ENCODE assay signal across 8 cellular contexts in the genomic region with DNA sequence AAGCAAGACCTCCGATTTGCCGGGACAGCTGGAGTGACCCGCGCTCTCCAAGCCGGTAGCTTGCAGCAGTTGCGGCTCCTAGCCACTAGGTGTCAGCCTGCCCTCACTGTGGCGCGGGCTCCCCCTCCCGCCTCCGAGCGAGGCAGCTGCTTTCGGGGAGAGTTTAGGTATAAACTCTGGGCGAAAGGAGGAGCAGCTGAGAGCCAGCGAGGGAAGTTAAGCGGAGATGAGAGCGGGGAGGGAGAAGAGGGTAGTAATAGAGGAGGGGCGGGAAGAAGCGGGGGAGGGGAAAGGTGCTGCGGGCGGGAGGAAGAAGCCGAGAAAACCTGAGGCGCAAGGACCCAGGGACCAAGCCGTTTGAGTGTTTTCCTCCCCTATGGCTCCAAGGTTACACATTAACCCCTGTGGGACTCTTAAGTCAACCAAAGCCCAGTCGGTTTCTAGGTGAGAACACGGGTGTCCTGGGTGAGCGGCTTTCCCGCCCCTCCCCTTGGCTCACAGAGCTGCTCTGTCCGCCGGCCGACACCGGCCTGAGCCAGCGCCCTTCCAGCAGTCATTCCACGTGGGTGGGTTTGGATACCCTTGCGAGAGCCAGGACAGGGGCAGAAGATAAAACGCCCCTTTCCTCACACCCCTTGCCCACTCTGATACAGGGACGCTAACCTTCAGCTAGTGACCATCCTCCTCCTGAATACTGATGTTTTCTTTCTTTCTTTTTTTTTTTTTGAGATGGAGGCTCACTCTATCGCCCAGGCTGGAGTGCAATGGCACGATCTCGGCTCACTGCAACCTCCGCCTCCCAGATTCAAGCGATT. TPM values are rescaled to one million over a fixed set of nuclear protein-coding genes. Genes with fewer than 3 reads are reported as not detected.
DNase-seq lines count a peak whose midpoint lies in the region; ATAC-seq and TF ChIP-seq lines count a peak whose summit lies in the region.

No MANE protein-coding gene starts in this region.

- peak overlapping the region; percentile 89 for H2AFZ ChIP-seq in GM23248

- H3F3A ChIP-seq in GM23248 (ENCODE audit: insufficient read depth): peaks cover 37% of the 10 kb centered on the region

- peak; percentile 45 for ATAC-seq in RWPE2 (ENCODE audit: low read depth)
- ATAC-seq in stimulated activated naive CD8-positive, alpha-beta T cell treated with anti-CD3 and anti-CD28 coated beads, Interleukin-15, amount 100 ng/mL, for 72 hours: peak; percentile 50

- H3K27ac ChIP-seq in GM23248: peak overlapping the region; percentile 88
- peak overlapping the region; percentile 92 for H3K27ac ChIP-seq in RWPE2 (ENCODE audit: poor library complexity, severe bottlenecking)

- TF ChIP-seq CTCF in LNCaP clone FGC (IDR thresholded peaks at IDR 0.05; ENCODE audit: control insufficient read depth, extremely low read depth, insufficient read depth) (peak; percentile 100), RWPE2 (IDR thresholded peaks at IDR 0.05; ENCODE audit: poor library complexity, severe bottlenecking) (peak; percentile 99), fibroblast of pulmonary artery (IDR thresholded peaks at IDR 0.05; ENCODE audit: low read length, missing control alignments) (peak; percentile 89), nephron progenitor cell (IDR thresholded peaks at IDR 0.05) (peak; percentile 98)

- H4K20me1 ChIP-seq in GM23248 (ENCODE audit: insufficient read depth): no peaks in the 10 kb centered on the region

- H3K9ac ChIP-seq in GM23248: peak overlapping the region; percentile 86

- 2% methylated on average over 30 to 41 of the region's 41 CpGs for WGBS in GM23248 (ENCODE audit: low coverage in 1 of 2, low lambda C conversion rate in 2 of 2, missing lambda C conversion rate in 2 of 2), 2 experiments

- peak; percentile 97 for DNase-seq in Daoy (ENCODE audit: low read depth)
- DNase-seq in GM23248: peak; percentile 95
- DNase-seq in LNCaP clone FGC (ENCODE audit: low read depth): peak; percentile 79
- peak; percentile 91 for DNase-seq in RWPE2 (ENCODE audit: low spot score)
- peak; percentile 88 for DNase-seq in activated effector memory CD4-positive, alpha-beta T cell treated with Interleukin-2 at 50 U/mL for 16 hours
- DNase-seq in fibroblast of pulmonary artery (ENCODE audit: low read depth): peak; percentile 94
- DNase-seq in nephron progenitor cell: peak; percentile 97
- DNase-seq in stimulated activated naive CD8-positive, alpha-beta T cell treated with anti-CD3 and anti-CD28 coated beads, Interleukin-15, amount 100 ng/mL, for 72 hours: peak; percentile 96 to 97

- peaks cover 55% of the 10 kb centered on the region for H3K4me1 Mint-ChIP-seq in nephron progenitor cell
- peaks cover 67% of the 10 kb centered on the region for H3K4me1 Mint-ChIP-seq in stimulated activated naive CD8-positive, alpha-beta T cell treated with anti-CD3 and anti-CD28 coated beads, Interleukin-15, amount 100 ng/mL, for 72 hours

- H3K4me1 ChIP-seq in GM23248 (ENCODE audit: insufficient read depth) (peaks cover 34% of the 10 kb centered on the region), RWPE2 (ENCODE audit: insufficient read depth, poor library complexity, severe bottlenecking) (peaks cover 24% of the 10 kb centered on the region)

- peaks cover 23% of the 10 kb centered on the region for H3K36me3 Mint-ChIP-seq in nephron progenitor cell (ENCODE audit: low read depth)

- peak overlapping the region; percentile 92 for H3K4me2 ChIP-seq in GM23248 (ENCODE audit: unreplicated experiment)

- no peaks in the 10 kb centered on the region for H3K9me3 ChIP-seq in GM23248 (ENCODE audit: low read depth)
- no peaks in the 10 kb centered on the region for H3K9me3 ChIP-seq in RWPE2 (ENCODE audit: severe bottlenecking)

- H3K9me2 ChIP-seq in GM23248 (ENCODE audit: insufficient read depth): no peaks in the 10 kb centered on the region

- no peaks in the 10 kb centered on the region for H3K9me3 Mint-ChIP-seq in nephron progenitor cell
- H3K9me3 Mint-ChIP-seq in stimulated activated naive CD8-positive, alpha-beta T cell treated with anti-CD3 and anti-CD28 coated beads, Interleukin-15, amount 100 ng/mL, for 72 hours: no peaks in the 10 kb centered on the region

- peak overlapping the region; percentile 96 for H3K27ac Mint-ChIP-seq in nephron progenitor cell
- H3K27ac Mint-ChIP-seq in stimulated activated naive CD8-positive, alpha-beta T cell treated with anti-CD3 and anti-CD28 coated beads, Interleukin-15, amount 100 ng/mL, for 72 hours: peak overlapping the region; percentile 99 to 100

- in situ Hi-C loops in GM23248 (cut with MboI): no loop called here

- no peaks in the 10 kb centered on the region for H3K27me3 ChIP-seq in GM23248 (replicated peaks; ENCODE audit: insufficient read depth)
- no peaks in the 10 kb centered on the region for H3K27me3 ChIP-seq in RWPE2 (ENCODE audit: insufficient read depth, poor library complexity, severe bottlenecking)

- H3K4me3 ChIP-seq in GM23248 (peak overlapping the region; percentile 74), LNCaP clone FGC (ENCODE audit: low read depth, low read length) (peak overlapping the region; percentile 81), RWPE2 (ENCODE audit: severe bottlenecking) (peak overlapping the region; percentile 47), fibroblast of pulmonary artery (replicated peaks; ENCODE audit: low read depth, low read length) (peak overlapping the region; percentile 70)

- peak overlapping the region; percentile 92 for H3K4me3 Mint-ChIP-seq in nephron progenitor cell
- H3K4me3 Mint-ChIP-seq in stimulated activated naive CD8-positive, alpha-beta T cell treated with anti-CD3 and anti-CD28 coated beads, Interleukin-15, amount 100 ng/mL, for 72 hours: peak overlapping the region; percentile 98 to 100

- no peaks in the 10 kb centered on the region for H3K27me3 Mint-ChIP-seq in nephron progenitor cell (ENCODE audit: low read depth, poor library complexity)
- no peaks in the 10 kb centered on the region for H3K27me3 Mint-ChIP-seq in stimulated activated naive CD8-positive, alpha-beta T cell treated with anti-CD3 and anti-CD28 coated beads, Interleukin-15, amount 100 ng/mL, for 72 hours

- H3K36me3 ChIP-seq in GM23248 (ENCODE audit: low read depth) (peaks cover 23% of the 10 kb centered on the region; the same call in 1 of the 2 replicates), RWPE2 (ENCODE audit: low read depth) (peaks cover 30% of the 10 kb centered on the region)

- H3K79me2 ChIP-seq in GM23248 (ENCODE audit: insufficient read depth): peaks cover 15% of the 10 kb centered on the region

RNA-seq across cellular contexts. Expression of a gene that starts 1.1 kb away (rescaled TPM):
- 1.3 and 2.4 TPM in 2 replicates for total RNA-seq in Daoy (2014; rRNA removed; shearing (Covaris generic))
- total RNA-seq in GM23248 (2014; rRNA removed; shearing (Covaris generic)): 4.8 and 16.3 TPM in 2 replicates
- 13.8 and 14.2 TPM in 2 replicates for polyA plus RNA-seq in GM23248 (2016; fragmentation: Nextera tagmentation; extraction: Ambion mirVana)

RNA-seq across cellular contexts. Expression of a gene that starts 1.5 kb away (rescaled TPM):
- total RNA-seq in Daoy (2014; rRNA removed; shearing (Covaris generic)): 2.9 and 10.2 TPM in 2 replicates
- 2.9 and 13.5 TPM in 2 replicates for total RNA-seq in GM23248 (2014; rRNA removed; shearing (Covaris generic))
- polyA plus RNA-seq in GM23248 (2016; fragmentation: Nextera tagmentation; extraction: Ambion mirVana): 2.7 and 2.8 TPM in 2 replicates

RNA-seq across cellular contexts. Expression of a gene that starts 7.3 kb away (rescaled TPM):
- 697 and 1,346 TPM in 2 replicates for total RNA-seq in Daoy (2014; rRNA removed; shearing (Covaris generic))
- total RNA-seq in GM23248 (2014; rRNA removed; shearing (Covaris generic)): 362 and 383 TPM in 2 replicates
- 1,040 and 1,075 TPM in 2 replicates for polyA plus RNA-seq in GM23248 (2016; fragmentation: Nextera tagmentation; extraction: Ambion mirVana)

RNA-seq across cellular contexts. Expression of a gene that starts 9.5 kb away (rescaled TPM):
- total RNA-seq in Daoy (2014; rRNA removed; shearing (Covaris generic)): 243 and 290 TPM in 2 replicates
- 307 and 476 TPM in 2 replicates for total RNA-seq in GM23248 (2014; rRNA removed; shearing (Covaris generic))
- polyA plus RNA-seq in GM23248 (2016; fragmentation: Nextera tagmentation; extraction: Ambion mirVana): 277 and 293 TPM in 2 replicates

RNA-seq across cellular contexts. Expression of a gene that starts 15.4 kb away (rescaled TPM):
- 0.21 and 0.23 TPM in 2 replicates for total RNA-seq in Daoy (2014; rRNA removed; shearing (Covaris generic))
- 0.65 TPM in 1 of 2 replicates, not detected in the other for total RNA-seq in GM23248 (2014; rRNA removed; shearing (Covaris generic))
- polyA plus RNA-seq in GM23248 (2016; fragmentation: Nextera tagmentation; extraction: Ambion mirVana): 0.41 and 0.44 TPM in 2 replicates

Comparison
In these comparisons a context has a peak if more than half of its experiments do, and no peak if none do; other contexts are left out.
1. Peak in every context shown above with its lines: DNase-seq, ATAC-seq, H3K4me3 ChIP-seq and H3K27ac ChIP-seq.